In the genomic region with DNA sequence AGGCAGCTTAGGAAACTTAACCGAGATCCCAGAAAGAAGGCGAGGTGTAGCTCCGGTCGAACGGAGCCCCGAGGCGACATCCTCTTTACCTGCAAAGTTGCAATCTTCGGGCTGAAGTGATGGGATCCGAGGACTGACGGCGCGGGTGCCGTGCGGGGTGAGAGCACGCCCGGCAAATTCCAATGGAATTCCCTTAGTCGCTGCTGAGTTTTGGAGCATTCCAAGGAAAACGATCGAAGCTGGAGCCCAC, we compare ENCODE assay signal across 9 cellular contexts. TPM values are rescaled to one million over a fixed set of nuclear protein-coding genes. Genes with fewer than 3 reads are reported as not detected.
DNase-seq lines count a peak whose midpoint lies in the region; ATAC-seq and TF ChIP-seq lines count a peak whose summit lies in the region.
"Had no signal": no experiment of that assay in that cellular context is flagged by ENCODE, and none has a peak within 500 bp of the region (broad histone marks: within the 10 kb centered on the region; RNA-seq: fewer than 3 reads in every experiment).

No MANE protein-coding gene starts in this region.

- no peak for TF ChIP-seq POLR2A in testis (IDR thresholded peaks at IDR 0.05)

- H3K36me3 ChIP-seq in lung (ENCODE audit: control insufficient read depth in 2 of 2, insufficient read depth in 2 of 2, low read length in 2 of 2): no peaks in the 10 kb centered on the region
- H3K36me3 ChIP-seq in testis (ENCODE audit: low read depth, missing control alignments): no peaks in the 10 kb centered on the region

- H3K27ac ChIP-seq in lung (ENCODE audit: low read depth in 1 of 2, low read length in 1 of 2) (no peak overlapping the region), testis (no peak overlapping the region)

- H3K4me1 ChIP-seq in lung (ENCODE audit: control insufficient read depth in 2 of 2, insufficient read depth in 2 of 2, low read length in 2 of 2) (peaks cover 0 to 6% of the 10 kb centered on the region in 2 donors), testis (peaks cover 13% of the 10 kb centered on the region)

- intact Hi-C loops in testis (cut with DNase I; ENCODE audit: low total_unique reads): no loop called here

- WGBS in lung, 2 donors: 2% methylated on average over 19 of the region's 19 CpGs
- 0 to 2% methylated on average over 9 to 19 of the region's 19 CpGs for WGBS in testis, 2 donors

- H3K4me3 ChIP-seq in lung (peak overlapping the region; percentile 18), testis (peak overlapping the region; percentile 24 to 39)

- no peak for TF ChIP-seq CTCF in lung (IDR thresholded peaks at IDR 0.05; ENCODE audit: control extremely low read depth, extremely low read depth)
- no peak for TF ChIP-seq CTCF in testis (IDR thresholded peaks at IDR 0.05)

- peak; percentile 50 for DNase-seq in DMS53 (lab: John Stamatoyannopoulos, UW)
- no peak for DNase-seq in DMS53 treated with DMSO at 0.1 percent for 48 hours (lab: John Stamatoyannopoulos, UW; ENCODE audit: unreplicated experiment)
- peak; percentile 27 for DNase-seq in dedifferentiated amniotic fluid mesenchymal stem cell (ENCODE audit: extremely low spot score)
- no peak for DNase-seq in lung (ENCODE audit: low spot score)
- DNase-seq in testis: no peak
- DNase-seq in NCI-H2171 (lab: John Stamatoyannopoulos, UW): no peak
- DNase-seq in left lobe of liver (ENCODE audit: low spot score): no peak
- DNase-seq in activated CD8-positive, alpha-beta memory T cell treated with anti-CD3 and anti-CD28 coated beads, Interleukin-2, amount 50 U/mL, for 48 hours: no peak
- DNase-seq: 8988T had no signal

- H3K9me3 ChIP-seq in lung (ENCODE audit: control insufficient read depth in 2 of 2, insufficient read depth in 1 of 2, low read length in 1 of 2) (peaks cover 0 to 2% of the 10 kb centered on the region in 2 donors), testis (no peaks in the 10 kb centered on the region)

- ATAC-seq in lung (ENCODE audit: insufficient read depth, low FRiP score) (peak; percentile 20), left lobe of liver (no peak)

- H3K27me3 ChIP-seq in lung (ENCODE audit: control insufficient read depth, insufficient read depth) (peaks cover 3% of the 10 kb centered on the region), testis (no peaks in the 10 kb centered on the region)

RNA-seq across cellular contexts. Expression of gene TRPC4, which starts 0.1 kb away (rescaled TPM):
- 1 to 10 TPM in 1 of 2 donors, under 1 TPM in 1; 0.28 to 3.1 TPM for total RNA-seq in lung
- polyA plus RNA-seq in lung: under 1 TPM; 0.89 to 0.98 TPM
- total RNA-seq in testis: under 1 TPM in 1 of 2 donors, not detected in 1; 0.06 TPM
- polyA plus RNA-seq in testis (ENCODE audit: insufficient read depth, low read depth, low replicate concordance): 0.12 TPM
- 0.10 TPM for total RNA-seq in left lobe of liver

Comparison
In these comparisons a context has a peak if more than half of its experiments do, and no peak if none do; other contexts are left out.
1. DNase-seq: peak in DMS53 (single experiment) and dedifferentiated amniotic fluid mesenchymal stem cell (single experiment); none in DMS53 treated with DMSO at 0.1 percent for 48 hours (single experiment), lung (single experiment), testis (single experiment), NCI-H2171 (single experiment), left lobe of liver (single experiment) and activated CD8-positive, alpha-beta memory T cell treated with anti-CD3 and anti-CD28 coated beads, Interleukin-2, amount 50 U/mL, for 48 hours (single experiment).